31 cellular contexts compared by ENCODE assay signal in the genomic region with DNA sequence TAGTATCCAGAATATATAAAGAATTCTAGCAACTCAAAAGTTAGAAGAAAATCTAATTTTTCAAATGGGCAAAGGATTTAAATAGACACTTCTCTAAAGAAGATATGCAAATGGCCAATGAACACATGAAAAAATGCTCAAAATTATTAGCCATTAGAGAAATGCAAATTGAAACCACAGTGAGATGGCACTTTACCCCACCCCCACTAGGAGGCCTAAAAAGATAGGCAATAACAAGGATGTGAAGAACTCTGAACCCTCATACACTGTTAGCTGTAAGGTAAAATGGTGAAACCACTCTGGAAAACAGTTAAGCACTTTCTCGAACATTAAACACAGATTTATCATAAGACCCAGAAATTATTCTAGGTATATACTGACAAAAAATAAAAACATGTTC.
"Had no signal": no experiment of that assay in that cellular context is flagged by ENCODE, and none has a peak within 500 bp of the region (broad histone marks: within the 10 kb centered on the region; RNA-seq: fewer than 3 reads in every experiment).

No MANE protein-coding gene starts in this region.

- H3K36me3 ChIP-seq: ascending aorta, cardiac muscle cell had no signal

- DNase-seq: activated B cell treated with CpG ODN at 0.5 μM for 24 hours; activated CD4-positive, alpha-beta T cell treated with anti-CD3 and anti-CD28 coated beads for 1 hour; activated CD4-positive, alpha-beta T cell treated with anti-CD3 and anti-CD28 coated beads for 48 hours; activated CD4-positive, alpha-beta T cell treated with anti-CD3 and anti-CD28 coated beads, Interleukin-2, amount 50 U/mL, for 48 hours; activated CD8-positive, alpha-beta T cell treated with anti-CD3 and anti-CD28 coated beads, Interleukin-2, amount 10 ng/mL, durations not matched to agents 7 days and 5 days; activated gamma-delta T cell; activated naive CD4-positive, alpha-beta T cell treated with Interleukin-2 at 50 U/mL for 16 hours; activated naive CD8-positive, alpha-beta T cell treated with anti-CD3 and anti-CD28 coated beads, Interleukin-2, amount 10 ng/mL, durations not matched to agents 7 days and 5 days; activated T-cell treated with anti-CD3 and anti-CD28 coated beads, Interleukin-2, amount 50 U/mL, for 24 hours; amygdala; Kasumi-1; KBM-7; NCI-H1048; NCI-H1105 treated with DMSO at 0.1 percent for 48 hours; NCI-H1436; NCI-H1694; NCI-H1930; NCI-H345; NCI-H526; NCI-H748 treated with DMSO at 0.1 percent for 48 hours; PC-9; SIG-M5; T-cell; T-helper 17 cell had no signal

- H3K4me1 Mint-ChIP-seq: activated B cell treated with CpG ODN at 0.5 μM for 24 hours; activated naive CD4-positive, alpha-beta T cell treated with anti-CD3 and anti-CD28 coated beads, Interleukin-2, amount 50 U/mL, for 24 hours; central memory CD8-positive, alpha-beta T cell; T-cell; T-helper 17 cell had no signal

- H3K4me2 ChIP-seq: PC-9 had no signal

- H3K4me3 ChIP-seq: ascending aorta, cardiac muscle cell, PC-9 had no signal

- H3K27ac ChIP-seq: ascending aorta, cardiac muscle cell, PC-9, RWPE1, VCaP had no signal

- H3K9me3 ChIP-seq: ascending aorta had no signal

- H3K27ac Mint-ChIP-seq: activated B cell treated with CpG ODN at 0.5 μM for 24 hours; activated CD8-positive, alpha-beta T cell treated with anti-CD3 and anti-CD28 coated beads, Interleukin-2, amount 10 ng/mL, durations not matched to agents 7 days and 5 days; activated naive CD4-positive, alpha-beta T cell treated with anti-CD3 and anti-CD28 coated beads, Interleukin-2, amount 50 U/mL, for 24 hours; activated naive CD8-positive, alpha-beta T cell treated with anti-CD3 and anti-CD28 coated beads, Interleukin-2, amount 10 ng/mL, durations not matched to agents 7 days and 5 days; activated T-cell treated with anti-CD3 and anti-CD28 coated beads, Interleukin-2, amount 50 U/mL, for 24 hours; activated T-helper 2 cell treated with anti-CD3 and anti-CD28 coated beads, Interferon-gamma antibody, Interleukin-2, Interleukin-4, amounts not matched to agents 10 μg/mL and 5 μg/mL and 100 μg/mL, durations not matched to agents 14 hours and 24 hours and 36 hours; T-cell; T-helper 17 cell had no signal

- H2AFZ ChIP-seq: PC-9 had no signal

- H3K4me3 Mint-ChIP-seq: activated B cell treated with CpG ODN at 0.5 μM for 24 hours; activated CD8-positive, alpha-beta T cell treated with anti-CD3 and anti-CD28 coated beads, Interleukin-2, amount 10 ng/mL, durations not matched to agents 7 days and 5 days; activated naive CD4-positive, alpha-beta T cell treated with anti-CD3 and anti-CD28 coated beads, Interleukin-2, amount 50 U/mL, for 24 hours; activated naive CD8-positive, alpha-beta T cell treated with anti-CD3 and anti-CD28 coated beads, Interleukin-2, amount 10 ng/mL, durations not matched to agents 7 days and 5 days; activated T-cell treated with anti-CD3 and anti-CD28 coated beads, Interleukin-2, amount 50 U/mL, for 24 hours; central memory CD8-positive, alpha-beta T cell; T-cell; T-helper 17 cell had no signal

- H3K4me1 ChIP-seq: ascending aorta had no signal

- H3K27me3 ChIP-seq: ascending aorta, cardiac muscle cell had no signal

- H3K9me3 Mint-ChIP-seq: activated naive CD8-positive, alpha-beta T cell treated with anti-CD3 and anti-CD28 coated beads, Interleukin-2, amount 10 ng/mL, durations not matched to agents 7 days and 5 days; activated T-helper 2 cell treated with anti-CD3 and anti-CD28 coated beads, Interferon-gamma antibody, Interleukin-2, Interleukin-4, amounts not matched to agents 10 μg/mL and 5 μg/mL and 100 μg/mL, durations not matched to agents 14 hours and 24 hours and 36 hours; central memory CD8-positive, alpha-beta T cell had no signal

- H3K36me3 Mint-ChIP-seq: activated naive CD4-positive, alpha-beta T cell treated with anti-CD3 and anti-CD28 coated beads, Interleukin-2, amount 50 U/mL, for 24 hours; activated naive CD8-positive, alpha-beta T cell treated with anti-CD3 and anti-CD28 coated beads, Interleukin-2, amount 10 ng/mL, durations not matched to agents 7 days and 5 days; T-cell had no signal
